In genomic region chr4:82797048-82797590, GRCh38 we compare ENCODE assay signal across 8 cellular contexts. TPM values are rescaled to one million over a fixed set of nuclear protein-coding genes. Genes with fewer than 3 reads are reported as not detected.
DNase-seq lines count a peak whose midpoint lies in the region; ATAC-seq, FAIRE-seq and TF ChIP-seq lines count a peak whose summit lies in the region.

No MANE protein-coding gene starts in this region.

- no peak for TF ChIP-seq CTCF in neural crest cell (conservative IDR thresholded peaks at IDR 0.05)

- FAIRE-seq in GM19239 (lab: Jason Lieb, UNC) = no peak

- H3K27me3 Mint-ChIP-seq in neural crest cell (ENCODE audit: low read depth) = peaks cover 24% of the 10 kb centered on the region

- peak overlapping the region; percentile 95 for H3K4me3 Mint-ChIP-seq in neural crest cell

- H3K27ac Mint-ChIP-seq in neural crest cell (ENCODE audit: unreplicated experiment) = no peak overlapping the region

- H3K36me3 Mint-ChIP-seq in neural crest cell (ENCODE audit: low read depth) = no peaks in the 10 kb centered on the region

- no peak for ATAC-seq in HG02798 (IDR thresholded peaks at IDR 0.05; ENCODE audit: poor library complexity, unreplicated experiment)
- no peak for ATAC-seq in HG02588 (IDR thresholded peaks at IDR 0.05; ENCODE audit: unreplicated experiment)

- DNase-seq in D341Med (ENCODE audit: low spot score) = peak; percentile 45
- peak; percentile 22 for DNase-seq in M059J (ENCODE audit: low read depth)
- DNase-seq in ecto neural progenitor cell (ENCODE audit: low spot score) = peak; percentile 60
- DNase-seq in neural crest cell (ENCODE audit: low read depth, low spot score) = no peak
- no peak for DNase-seq in kidney glomerular epithelial cell (lab: John Stamatoyannopoulos, UW)
- DNase-seq in GM19239 (ENCODE audit: insufficient read length, low spot score) = no peak

- peaks cover 54% of the 10 kb centered on the region for H3K4me1 Mint-ChIP-seq in neural crest cell

- H3K9me3 Mint-ChIP-seq in neural crest cell = no peaks in the 10 kb centered on the region

RNA-seq across cellular contexts. Expression of gene SCD5, which starts 1.5 kb away (rescaled TPM):
- 17.2 and 26.1 TPM in 2 replicates for total RNA-seq in M059J (2014; rRNA removed; shearing (Covaris generic))
- 39.5 and 40.7 TPM in 2 replicates for total RNA-seq in neural crest cell

Comparison
In these comparisons a context has a peak if more than half of its experiments do, and no peak if none do; other contexts are left out.
1. DNase-seq: peak in D341Med (single experiment), M059J (single experiment) and ecto neural progenitor cell (single experiment); none in neural crest cell (single experiment), kidney glomerular epithelial cell (single experiment) and GM19239 (single experiment).